ENCODE assay signal across 18 cellular contexts in the genomic region with DNA sequence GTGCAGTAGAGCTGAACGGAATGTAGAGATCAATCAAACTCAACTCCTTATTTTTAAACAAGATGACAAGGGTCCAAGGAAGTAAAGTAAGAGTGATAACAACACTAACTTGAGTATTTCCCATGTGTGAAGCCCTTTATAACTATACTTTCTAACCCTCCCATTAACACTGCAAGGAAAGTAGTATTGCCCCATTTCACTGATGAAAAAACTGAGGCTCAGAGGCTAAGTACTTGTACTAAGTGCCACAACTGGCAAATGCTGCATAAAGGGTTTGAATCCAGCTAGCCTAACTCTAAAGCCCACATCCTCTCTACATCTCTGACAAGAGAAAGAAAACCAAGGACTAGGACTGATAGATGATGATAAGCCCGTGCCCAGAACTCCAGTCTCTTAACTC. TPM values are rescaled to one million over a fixed set of nuclear protein-coding genes. Genes with fewer than 3 reads are reported as not detected.
"Had no signal": no experiment of that assay in that cellular context is flagged by ENCODE, and none has a peak within 500 bp of the region (broad histone marks: within the 10 kb centered on the region; RNA-seq: fewer than 3 reads in every experiment).

No MANE protein-coding gene starts in this region.

- H3K9me3 Mint-ChIP-seq: naive thymus-derived CD4-positive, alpha-beta T cell; nephron progenitor cell had no signal

- H3K36me3 Mint-ChIP-seq: naive thymus-derived CD4-positive, alpha-beta T cell had no signal

- H3K4me3 ChIP-seq: dorsolateral prefrontal cortex, gastrocnemius medialis, smooth muscle cell, thyroid gland, upper lobe of left lung, vagina had no signal

- DNase-seq: cortex of kidney; dorsolateral prefrontal cortex; effector CD8-positive, alpha-beta T cell; gastrocnemius medialis; glutamatergic neuron; hippocampal formation; left colon; mammary epithelial cell; naive thymus-derived CD4-positive, alpha-beta T cell; nephron progenitor cell; posterior cingulate gyrus; stimulated activated CD4-positive, alpha-beta T cell treated with anti-CD3 and anti-CD28 coated beads, Interleukin-2, amount 100 ng/mL, for 48 hours; stimulated activated naive CD4-positive, alpha-beta T cell treated with Interleukin-2 at 50 U/mL for 16 hours; thyroid gland; upper lobe of left lung had no signal

- H3K27ac ChIP-seq: dorsolateral prefrontal cortex, gastrocnemius medialis, thyroid gland, vagina had no signal

- H3K9me3 ChIP-seq: gastrocnemius medialis, thyroid gland, upper lobe of left lung, vagina had no signal

- H3K4me3 Mint-ChIP-seq: naive thymus-derived CD4-positive, alpha-beta T cell; nephron progenitor cell had no signal

- H3K4me2 ChIP-seq: smooth muscle cell had no signal

- H3K36me3 ChIP-seq: gastrocnemius medialis, thyroid gland, upper lobe of left lung, vagina had no signal

- H3K4me1 ChIP-seq: thyroid gland, vagina had no signal

- ATAC-seq: left colon; naive thymus-derived CD4-positive, alpha-beta T cell had no signal

- H3K27ac Mint-ChIP-seq: nephron progenitor cell had no signal

- H3K27me3 ChIP-seq: gastrocnemius medialis, thyroid gland, upper lobe of left lung, vagina had no signal

RNA-seq across cellular contexts. Expression of a gene that starts 8.2 kb away (rescaled TPM):
- total RNA-seq: naive thymus-derived CD4-positive, alpha-beta T cell; osteocyte had no signal
- polyA plus RNA-seq: naive thymus-derived CD4-positive, alpha-beta T cell had no signal
